ENCODE assay signal across 24 cellular contexts in the genomic region with DNA sequence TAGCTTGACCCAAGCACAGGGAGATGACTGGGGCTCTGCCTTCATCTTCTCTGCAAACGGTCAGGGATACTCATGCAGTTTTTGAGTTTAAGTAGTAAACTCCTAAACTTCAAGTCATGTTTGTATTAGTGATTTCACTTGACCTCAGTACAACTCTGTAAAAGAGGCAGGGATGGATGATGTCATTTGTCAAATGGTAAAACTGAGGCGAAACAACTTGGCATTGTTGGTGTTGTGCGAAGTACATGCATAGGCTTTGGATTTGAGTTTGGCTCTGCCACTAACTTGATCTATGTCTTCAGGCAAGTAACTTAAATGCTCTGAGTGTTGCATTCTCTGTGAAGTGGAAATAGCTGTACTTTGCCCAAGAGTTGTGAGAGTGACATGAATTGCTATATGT. TPM values are rescaled to one million over a fixed set of nuclear protein-coding genes. Genes with fewer than 3 reads are reported as not detected.
DNase-seq lines count a peak whose midpoint lies in the region; ATAC-seq and TF ChIP-seq lines count a peak whose summit lies in the region.
"Had no signal": no experiment of that assay in that cellular context is flagged by ENCODE, and none has a peak within 500 bp of the region (broad histone marks: within the 10 kb centered on the region; RNA-seq: fewer than 3 reads in every experiment).

No MANE protein-coding gene starts in this region.

- CTCF ChIA-PET in activated CD4-positive, alpha-beta memory T cell treated with anti-CD3 and anti-CD28 coated beads for 36 hours (lab: Charles Lee): interaction anchor here (1.7 kb wide), 1 partner anchor 7 kb away, joined by 7 read pairs; no protein-coding TSS in a partner anchor
- CTCF ChIA-PET in activated CD4-positive, alpha-beta memory T cell treated with anti-CD3 and anti-CD28 coated beads, Interleukin-2, amount 10 ng/mL, durations not matched to agents 7 days and 5 days (lab: Charles Lee): no interaction called here
- CTCF ChIA-PET in CD8-positive, alpha-beta T cell (lab: Charles Lee): interaction anchor here (1.0 to 3.2 kb wide), 6 partner anchors 18 to 316 kb away, joined by 3 to 12 read pairs (median 3); no protein-coding TSS in a partner anchor

- no peaks in the 10 kb centered on the region for H3K9me3 ChIP-seq in CD8-positive, alpha-beta T cell (ENCODE audit: low read length)
- H3K9me3 ChIP-seq: SJCRH30 had no signal

- no peak for TF ChIP-seq POLR2A in lower leg skin (IDR thresholded peaks at IDR 0.05)

- peaks cover 50% of the 10 kb centered on the region for H3K36me3 Mint-ChIP-seq in activated CD4-positive, alpha-beta memory T cell treated with anti-CD3 and anti-CD28 coated beads for 36 hours
- H3K36me3 Mint-ChIP-seq in activated CD4-positive, alpha-beta memory T cell treated with anti-CD3 and anti-CD28 coated beads, Interleukin-2, amount 10 ng/mL, durations not matched to agents 7 days and 5 days (ENCODE audit: low read depth): peaks cover 78% of the 10 kb centered on the region
- H3K36me3 Mint-ChIP-seq in CD8-positive, alpha-beta T cell: peaks cover 67% of the 10 kb centered on the region
- peaks cover 82% of the 10 kb centered on the region for H3K36me3 Mint-ChIP-seq in activated T-helper 2 cell treated with anti-CD3 and anti-CD28 coated beads, Interferon-gamma antibody, Interleukin-2, Interleukin-4, amounts not matched to agents 10 μg/mL and 5 μg/mL and 100 μg/mL, durations not matched to agents 14 hours and 24 hours and 36 hours (ENCODE audit: low read depth)
- peaks cover 0 to 72% (median 10%) of the 10 kb centered on the region in 3 donors for H3K36me3 Mint-ChIP-seq in naive thymus-derived CD8-positive, alpha-beta T cell

- DNase-seq in activated CD4-positive, alpha-beta memory T cell treated with anti-CD3 and anti-CD28 coated beads for 36 hours: no peak
- DNase-seq in activated CD4-positive, alpha-beta memory T cell treated with anti-CD3 and anti-CD28 coated beads, Interleukin-2, amount 10 ng/mL, durations not matched to agents 7 days and 5 days: no peak
- DNase-seq in CD8-positive, alpha-beta T cell: no peak
- no peak for DNase-seq in activated T-helper 2 cell treated with anti-CD3 and anti-CD28 coated beads, Interferon-gamma antibody, Interleukin-2, Interleukin-4, amounts not matched to agents 10 μg/mL and 5 μg/mL and 100 μg/mL, durations not matched to agents 14 hours and 24 hours and 36 hours (ENCODE audit: low spot score)
- no peak for DNase-seq in naive thymus-derived CD8-positive, alpha-beta T cell
- DNase-seq in lower leg skin (ENCODE audit: low spot score in 2 of 2) (no peak), NOMO-1 (lab: John Stamatoyannopoulos, UW; ENCODE audit: unreplicated experiment in 2 of 2) (no peak)
- DNase-seq: activated CD4-positive, alpha-beta T cell treated with anti-CD3 and anti-CD28 coated beads, Interleukin-2, amount 10 ng/mL, durations not matched to agents 7 days and 5 days; activated naive CD8-positive, alpha-beta T cell treated with anti-CD3 and anti-CD28 coated beads, Interleukin-2, amount 10 ng/mL, durations not matched to agents 7 days and 5 days; HCEC 1CT; IMR-90; kidney glomerular epithelial cell; NCI-H1092; NCI-H187; NCI-H526 treated with DMSO at 0.1 percent for 48 hours; occipital lobe; SJCRH30; small intestine; stimulated activated CD4-positive, alpha-beta T cell treated with anti-CD3 and anti-CD28 coated beads, Interleukin-1b, Interleukin-23, amount 100 ng/mL, for 48 hours had no signal

- WGBS in lower leg skin, 2 donors: 83 to 87% methylated on average over 3 of the region's 3 CpGs

- H3K27ac Mint-ChIP-seq in activated CD4-positive, alpha-beta memory T cell treated with anti-CD3 and anti-CD28 coated beads for 36 hours: peak overlapping the region; percentile 53
- H3K27ac Mint-ChIP-seq in activated CD4-positive, alpha-beta memory T cell treated with anti-CD3 and anti-CD28 coated beads, Interleukin-2, amount 10 ng/mL, durations not matched to agents 7 days and 5 days: no peak overlapping the region
- H3K27ac Mint-ChIP-seq in CD8-positive, alpha-beta T cell: peak overlapping the region; percentile 67
- peak overlapping the region; percentile 40 for H3K27ac Mint-ChIP-seq in activated T-helper 2 cell treated with anti-CD3 and anti-CD28 coated beads, Interferon-gamma antibody, Interleukin-2, Interleukin-4, amounts not matched to agents 10 μg/mL and 5 μg/mL and 100 μg/mL, durations not matched to agents 14 hours and 24 hours and 36 hours
- peak overlapping the region; percentile 41 to 84 (median 72) for H3K27ac Mint-ChIP-seq in naive thymus-derived CD8-positive, alpha-beta T cell
- H3K27ac Mint-ChIP-seq: activated naive CD8-positive, alpha-beta T cell treated with anti-CD3 and anti-CD28 coated beads, Interleukin-2, amount 10 ng/mL, durations not matched to agents 7 days and 5 days had no signal

- no peaks in the 10 kb centered on the region for H3K9me3 Mint-ChIP-seq in activated CD4-positive, alpha-beta memory T cell treated with anti-CD3 and anti-CD28 coated beads for 36 hours
- no peaks in the 10 kb centered on the region for H3K9me3 Mint-ChIP-seq in activated CD4-positive, alpha-beta memory T cell treated with anti-CD3 and anti-CD28 coated beads, Interleukin-2, amount 10 ng/mL, durations not matched to agents 7 days and 5 days
- no peaks in the 10 kb centered on the region for H3K9me3 Mint-ChIP-seq in CD8-positive, alpha-beta T cell
- H3K9me3 Mint-ChIP-seq in activated T-helper 2 cell treated with anti-CD3 and anti-CD28 coated beads, Interferon-gamma antibody, Interleukin-2, Interleukin-4, amounts not matched to agents 10 μg/mL and 5 μg/mL and 100 μg/mL, durations not matched to agents 14 hours and 24 hours and 36 hours: no peaks in the 10 kb centered on the region
- no peaks in the 10 kb centered on the region for H3K9me3 Mint-ChIP-seq in naive thymus-derived CD8-positive, alpha-beta T cell
- H3K9me3 Mint-ChIP-seq: activated CD4-positive, alpha-beta T cell treated with anti-CD3 and anti-CD28 coated beads, Interleukin-2, amount 10 ng/mL, durations not matched to agents 7 days and 5 days; activated naive CD8-positive, alpha-beta T cell treated with anti-CD3 and anti-CD28 coated beads, Interleukin-2, amount 10 ng/mL, durations not matched to agents 7 days and 5 days had no signal

- peaks cover 62% of the 10 kb centered on the region for H3K4me1 Mint-ChIP-seq in activated CD4-positive, alpha-beta memory T cell treated with anti-CD3 and anti-CD28 coated beads for 36 hours (ENCODE audit: low read depth)
- peaks cover 64% of the 10 kb centered on the region for H3K4me1 Mint-ChIP-seq in activated CD4-positive, alpha-beta memory T cell treated with anti-CD3 and anti-CD28 coated beads, Interleukin-2, amount 10 ng/mL, durations not matched to agents 7 days and 5 days
- peaks cover 70% of the 10 kb centered on the region for H3K4me1 Mint-ChIP-seq in CD8-positive, alpha-beta T cell (ENCODE audit: low read depth)
- H3K4me1 Mint-ChIP-seq in activated T-helper 2 cell treated with anti-CD3 and anti-CD28 coated beads, Interferon-gamma antibody, Interleukin-2, Interleukin-4, amounts not matched to agents 10 μg/mL and 5 μg/mL and 100 μg/mL, durations not matched to agents 14 hours and 24 hours and 36 hours (ENCODE audit: low read depth): peaks cover 47% of the 10 kb centered on the region
- peaks cover 29 to 80% (median 71%) of the 10 kb centered on the region in 4 donors for H3K4me1 Mint-ChIP-seq in naive thymus-derived CD8-positive, alpha-beta T cell

- intact Hi-C loops in activated CD4-positive, alpha-beta memory T cell treated with anti-CD3 and anti-CD28 coated beads for 36 hours (cut with micrococcal nuclease): no loop called here
- intact Hi-C loops in CD8-positive, alpha-beta T cell (cut with DNase I, micrococcal nuclease): no loop called here
- intact Hi-C loops in activated T-helper 2 cell treated with anti-CD3 and anti-CD28 coated beads, Interferon-gamma antibody, Interleukin-2, Interleukin-4, amounts not matched to agents 10 μg/mL and 5 μg/mL and 100 μg/mL, durations not matched to agents 14 hours and 24 hours and 36 hours (cut with micrococcal nuclease): no loop called here
- intact Hi-C loops in lower leg skin (cut with DNase I; ENCODE audit: low total_unique reads): loop anchor here (10.0 kb wide), 1 partner anchor 325 kb away; no protein-coding TSS in a partner anchor

- ATAC-seq in CD8-positive, alpha-beta T cell: no peak
- ATAC-seq in naive thymus-derived CD8-positive, alpha-beta T cell: no peak
- no peak for ATAC-seq in GM21381 (IDR thresholded peaks at IDR 0.05; ENCODE audit: unreplicated experiment)

- no peaks in the 10 kb centered on the region for H3K27me3 ChIP-seq in CD8-positive, alpha-beta T cell (ENCODE audit: insufficient read depth, low read length)
- H3K27me3 ChIP-seq: SJCRH30 had no signal

- H3K36me3 ChIP-seq in CD8-positive, alpha-beta T cell (ENCODE audit: insufficient read depth, low read length): peaks cover 14% of the 10 kb centered on the region

- H3K4me3 ChIP-seq in CD8-positive, alpha-beta T cell (ENCODE audit: low read depth, low read length): no peak overlapping the region
- H3K4me3 ChIP-seq in lower leg skin (ENCODE audit: low read depth, poor library complexity, severe bottlenecking): no peak overlapping the region
- H3K4me3 ChIP-seq: lung, SJCRH30 had no signal

- TF ChIP-seq CTCF in CD8-positive, alpha-beta T cell (IDR thresholded peaks at IDR 0.05): no peak
- TF ChIP-seq CTCF in lower leg skin (IDR thresholded peaks at IDR 0.05): no peak

- no peak overlapping the region for H3K4me3 Mint-ChIP-seq in activated CD4-positive, alpha-beta memory T cell treated with anti-CD3 and anti-CD28 coated beads for 36 hours
- H3K4me3 Mint-ChIP-seq in activated CD4-positive, alpha-beta memory T cell treated with anti-CD3 and anti-CD28 coated beads, Interleukin-2, amount 10 ng/mL, durations not matched to agents 7 days and 5 days: no peak overlapping the region
- no peak overlapping the region for H3K4me3 Mint-ChIP-seq in CD8-positive, alpha-beta T cell
- H3K4me3 Mint-ChIP-seq in activated T-helper 2 cell treated with anti-CD3 and anti-CD28 coated beads, Interferon-gamma antibody, Interleukin-2, Interleukin-4, amounts not matched to agents 10 μg/mL and 5 μg/mL and 100 μg/mL, durations not matched to agents 14 hours and 24 hours and 36 hours (ENCODE audit: low read depth): no peak overlapping the region
- peak overlapping the region in 2 of 10 donors; percentile 14 to 23 for H3K4me3 Mint-ChIP-seq in naive thymus-derived CD8-positive, alpha-beta T cell
- H3K4me3 Mint-ChIP-seq: activated CD4-positive, alpha-beta T cell treated with anti-CD3 and anti-CD28 coated beads, Interleukin-2, amount 10 ng/mL, durations not matched to agents 7 days and 5 days; activated naive CD8-positive, alpha-beta T cell treated with anti-CD3 and anti-CD28 coated beads, Interleukin-2, amount 10 ng/mL, durations not matched to agents 7 days and 5 days had no signal

- no peaks in the 10 kb centered on the region for H3K27me3 Mint-ChIP-seq in activated CD4-positive, alpha-beta memory T cell treated with anti-CD3 and anti-CD28 coated beads for 36 hours
- no peaks in the 10 kb centered on the region for H3K27me3 Mint-ChIP-seq in activated CD4-positive, alpha-beta memory T cell treated with anti-CD3 and anti-CD28 coated beads, Interleukin-2, amount 10 ng/mL, durations not matched to agents 7 days and 5 days
- H3K27me3 Mint-ChIP-seq in CD8-positive, alpha-beta T cell (ENCODE audit: low read depth): no peaks in the 10 kb centered on the region
- no peaks in the 10 kb centered on the region for H3K27me3 Mint-ChIP-seq in activated T-helper 2 cell treated with anti-CD3 and anti-CD28 coated beads, Interferon-gamma antibody, Interleukin-2, Interleukin-4, amounts not matched to agents 10 μg/mL and 5 μg/mL and 100 μg/mL, durations not matched to agents 14 hours and 24 hours and 36 hours (ENCODE audit: low read depth)
- H3K27me3 Mint-ChIP-seq in naive thymus-derived CD8-positive, alpha-beta T cell: no peaks in the 10 kb centered on the region
- H3K27me3 Mint-ChIP-seq: activated CD4-positive, alpha-beta T cell treated with anti-CD3 and anti-CD28 coated beads, Interleukin-2, amount 10 ng/mL, durations not matched to agents 7 days and 5 days; activated naive CD8-positive, alpha-beta T cell treated with anti-CD3 and anti-CD28 coated beads, Interleukin-2, amount 10 ng/mL, durations not matched to agents 7 days and 5 days had no signal

- peaks cover 49% of the 10 kb centered on the region for H3K4me1 ChIP-seq in CD8-positive, alpha-beta T cell (ENCODE audit: insufficient read depth, low read length)
- H3K4me1 ChIP-seq: SJCRH30 had no signal

- H3K27ac ChIP-seq in CD8-positive, alpha-beta T cell (ENCODE audit: low read depth, low read length): no peak overlapping the region
- H3K27ac ChIP-seq: epithelial cell of prostate, SJCRH30, VCaP had no signal

- POLR2A ChIA-PET in activated CD4-positive, alpha-beta memory T cell treated with anti-CD3 and anti-CD28 coated beads for 36 hours (lab: Charles Lee): interaction anchor here (2.6 kb wide), 1 partner anchor 47 kb away, joined by 11 read pairs; a partner anchor contains a TSS
- POLR2A ChIA-PET in activated CD4-positive, alpha-beta memory T cell treated with anti-CD3 and anti-CD28 coated beads, Interleukin-2, amount 10 ng/mL, durations not matched to agents 7 days and 5 days (lab: Charles Lee): interaction anchor here (0.7 to 4.3 kb wide), 6 partner anchors 11 to 81 kb away, joined by 3 to 18 read pairs (median 4); a partner anchor contains a TSS
- POLR2A ChIA-PET in CD8-positive, alpha-beta T cell (lab: Charles Lee): interaction anchor here (1.7 kb wide), 1 partner anchor 10 kb away, joined by 5 read pairs; no protein-coding TSS in a partner anchor
- POLR2A ChIA-PET in naive thymus-derived CD8-positive, alpha-beta T cell (lab: Charles Lee): interaction anchor here (0.5 to 0.9 kb wide), 2 partner anchors 9 to 70 kb away, joined by 3 to 6 read pairs; no protein-coding TSS in a partner anchor

RNA-seq across cellular contexts. Expression of a gene that starts 42.7 kb away (rescaled TPM):
- not detected for total RNA-seq in activated CD4-positive, alpha-beta memory T cell treated with anti-CD3 and anti-CD28 coated beads for 36 hours
- not detected for total RNA-seq in activated CD4-positive, alpha-beta memory T cell treated with anti-CD3 and anti-CD28 coated beads, Interleukin-2, amount 10 ng/mL, durations not matched to agents 7 days and 5 days
- total RNA-seq in CD8-positive, alpha-beta T cell: not detected
- not detected in 2 replicates for total RNA-seq in activated T-helper 2 cell treated with anti-CD3 and anti-CD28 coated beads, Interferon-gamma antibody, Interleukin-2, Interleukin-4, amounts not matched to agents 10 μg/mL and 5 μg/mL and 100 μg/mL, durations not matched to agents 14 hours and 24 hours and 36 hours
- total RNA-seq in naive thymus-derived CD8-positive, alpha-beta T cell: not detected
- polyA plus RNA-seq in naive thymus-derived CD8-positive, alpha-beta T cell: not detected
- total RNA-seq in lower leg skin: 10 to 100 TPM in 3 of 4 donors, 1 to 10 TPM in 1; 9.4 to 18.8 (median 14.5) TPM
- total RNA-seq: activated CD4-positive, alpha-beta T cell treated with anti-CD3 and anti-CD28 coated beads, Interleukin-2, amount 10 ng/mL, durations not matched to agents 7 days and 5 days; activated naive CD8-positive, alpha-beta T cell treated with anti-CD3 and anti-CD28 coated beads, Interleukin-2, amount 10 ng/mL, durations not matched to agents 7 days and 5 days; IMR-90; T-helper 1 cell treated with Interleukin-12 subunit alpha and Interleukin-12 subunit beta and Interleukin-4 antibody, amounts not matched to agents 30 ng/mL and 1 ng/mL, for 36 hours had no signal
- polyA plus RNA-seq: IMR-90 had no signal

RNA-seq across cellular contexts. Expression of a gene that starts 47.7 kb away (rescaled TPM):
- total RNA-seq in activated CD4-positive, alpha-beta memory T cell treated with anti-CD3 and anti-CD28 coated beads for 36 hours: 100 to 1,000 TPM; 310 to 314 TPM
- 100 to 1,000 TPM; 377 to 388 TPM for total RNA-seq in activated CD4-positive, alpha-beta memory T cell treated with anti-CD3 and anti-CD28 coated beads, Interleukin-2, amount 10 ng/mL, durations not matched to agents 7 days and 5 days
- total RNA-seq in CD8-positive, alpha-beta T cell: 100 to 1,000 TPM; 327 to 377 TPM
- total RNA-seq in activated T-helper 2 cell treated with anti-CD3 and anti-CD28 coated beads, Interferon-gamma antibody, Interleukin-2, Interleukin-4, amounts not matched to agents 10 μg/mL and 5 μg/mL and 100 μg/mL, durations not matched to agents 14 hours and 24 hours and 36 hours: 342 and 350 TPM in 2 replicates
- 100 to 1,000 TPM; 229 to 239 TPM for total RNA-seq in naive thymus-derived CD8-positive, alpha-beta T cell
- 100 to 1,000 TPM; 236 to 472 (median 393) TPM for polyA plus RNA-seq in naive thymus-derived CD8-positive, alpha-beta T cell
- total RNA-seq in lower leg skin: 100 to 1,000 TPM; 162 to 226 (median 203) TPM

Comparison
In these comparisons a context has a peak if more than half of its experiments do, and no peak if none do; other contexts are left out.
1. RNA of a gene that starts 42.7 kb away (total RNA-seq): 9.4 to 18.8 TPM in lower leg skin; not detected in CD8-positive, alpha-beta T cell, not detected in activated CD4-positive, alpha-beta memory T cell treated with anti-CD3 and anti-CD28 coated beads for 36 hours, not detected in activated CD4-positive, alpha-beta memory T cell treated with anti-CD3 and anti-CD28 coated beads, Interleukin-2, amount 10 ng/mL, durations not matched to agents 7 days and 5 days, not detected in activated T-helper 2 cell treated with anti-CD3 and anti-CD28 coated beads, Interferon-gamma antibody, Interleukin-2, Interleukin-4, amounts not matched to agents 10 μg/mL and 5 μg/mL and 100 μg/mL, durations not matched to agents 14 hours and 24 hours and 36 hours and not detected in naive thymus-derived CD8-positive, alpha-beta T cell; every median in the first group is over 4 times any median in the second.